In genomic region chr18:59563386-59563785, GRCh38 we compare ENCODE assay signal across 19 cellular contexts.
DNase-seq lines count a peak whose midpoint lies in the region; ATAC-seq and TF ChIP-seq lines count a peak whose summit lies in the region.
"Had no signal": no experiment of that assay in that cellular context is flagged by ENCODE, and none has a peak within 500 bp of the region (broad histone marks: within the 10 kb centered on the region; RNA-seq: fewer than 3 reads in every experiment).

No MANE protein-coding gene starts in this region.

- TF ChIP-seq RAD21 in IMR-90 (IDR thresholded peaks at IDR 0.05; ENCODE audit: low read length), result no peak

- peaks cover 13% of the 10 kb centered on the region for H4K20me1 ChIP-seq in IMR-90 (ENCODE audit: insufficient read depth, low read length)
- no peaks in the 10 kb centered on the region for H4K20me1 ChIP-seq in neural progenitor cell (ENCODE audit: low read depth)
- H4K20me1 ChIP-seq: BLaER1 had no signal

- H3K4me1 ChIP-seq in IMR-90 (ENCODE audit: control insufficient read depth, insufficient read depth, low read length) (peaks cover 12% of the 10 kb centered on the region; the same call in 1 of the 2 replicates), neural progenitor cell (peaks cover 7% of the 10 kb centered on the region)
- H3K4me1 ChIP-seq: A549 had no signal

- H4K91ac ChIP-seq in IMR-90 (ENCODE audit: insufficient read depth, low read depth, low read length), result no peak overlapping the region

- no peak overlapping the region for H2AFZ ChIP-seq in IMR-90 (replicated peaks; ENCODE audit: low read length, poor library complexity)
- H2AFZ ChIP-seq in neural progenitor cell (replicated peaks), result no peak overlapping the region

- no peak overlapping the region for H3K27ac ChIP-seq in IMR-90 (ENCODE audit: insufficient read depth, low read length)
- H3K27ac ChIP-seq in neural progenitor cell, result no peak overlapping the region
- H3K27ac ChIP-seq: 22Rv1, A549, BLaER1 had no signal

- H3K23ac ChIP-seq in IMR-90 (ENCODE audit: low read depth, low read length), result no peak overlapping the region

- no peaks in the 10 kb centered on the region for H3K79me2 ChIP-seq in neural progenitor cell (ENCODE audit: low read depth)

- no peak overlapping the region; the same call in 1 of the 2 replicates for H4K5ac ChIP-seq in IMR-90 (ENCODE audit: low read depth, low read length)

- peaks cover 22% of the 10 kb centered on the region for H3K27me3 Mint-ChIP-seq in neural progenitor cell (ENCODE audit: insufficient read depth, low read depth)
- H3K27me3 Mint-ChIP-seq: CD4-positive, CD25-positive, alpha-beta regulatory T cell had no signal

- no peak for TF ChIP-seq CTCF in IMR-90 (conservative IDR thresholded peaks at IDR 0.05; ENCODE audit: low read depth, low read length)
- TF ChIP-seq CTCF in neural progenitor cell (IDR thresholded peaks at IDR 0.05), result no peak

- no peaks in the 10 kb centered on the region for H3K27me3 ChIP-seq in IMR-90 (ENCODE audit: control insufficient read depth, insufficient read depth, low read length)
- no peaks in the 10 kb centered on the region for H3K27me3 ChIP-seq in neural progenitor cell
- H3K27me3 ChIP-seq: BLaER1 had no signal

- H3K27ac Mint-ChIP-seq in neural progenitor cell, result no peak overlapping the region
- H3K27ac Mint-ChIP-seq: B cell; CD14-positive monocyte; CD4-positive, alpha-beta memory T cell; CD4-positive, CD25-positive, alpha-beta regulatory T cell; CD8-positive, alpha-beta memory T cell had no signal

- no peaks in the 10 kb centered on the region for H3K36me3 Mint-ChIP-seq in neural progenitor cell
- H3K36me3 Mint-ChIP-seq: CD14-positive monocyte; CD4-positive, alpha-beta memory T cell; CD4-positive, CD25-positive, alpha-beta regulatory T cell; CD8-positive, alpha-beta memory T cell had no signal

- no peak overlapping the region for H3K4ac ChIP-seq in IMR-90 (ENCODE audit: low read depth, low read length)

- no peak overlapping the region for H3K4me2 ChIP-seq in IMR-90 (ENCODE audit: low read depth, low read length)
- no peak overlapping the region for H3K4me2 ChIP-seq in neural progenitor cell
- H3K4me2 ChIP-seq: A549, BLaER1 had no signal

- DNase-seq in IMR-90 (no peak), left kidney (ENCODE audit: low read depth, low spot score) (peak; percentile 5), neural progenitor cell (ENCODE audit: low spot score) (no peak), RPMI8226 (no peak)
- DNase-seq: AML-193; C1 segment of cervical spinal cord; CD4-positive, alpha-beta memory T cell; CD4-positive, CD25-positive, alpha-beta regulatory T cell; CD8-positive, alpha-beta memory T cell; COR-L47; DMS79 treated with DMSO at 0.1 percent for 48 hours; GF-D8 had no signal

- intact Hi-C loops in IMR-90 (cut with micrococcal nuclease), result no loop called here

- H3K36me3 ChIP-seq in IMR-90 (ENCODE audit: control insufficient read depth, insufficient read depth, low read length) (no peaks in the 10 kb centered on the region), neural progenitor cell (no peaks in the 10 kb centered on the region)
- H3K36me3 ChIP-seq: BLaER1 had no signal

- CTCF ChIA-PET in IMR-90 (lab: Yijun Ruan, JAX), result no interaction called here

- no peaks in the 10 kb centered on the region for H3K9me3 ChIP-seq in IMR-90 (ENCODE audit: control insufficient read depth, insufficient read depth, low read length)
- H3K9me3 ChIP-seq in neural progenitor cell (ENCODE audit: low read depth), result no peaks in the 10 kb centered on the region
- H3K9me3 ChIP-seq: A549 had no signal

- BruUV-seq in IMR-90 (replicated peaks; lab: Mats Ljungman, UMichigan), result no TSS peak

- H3K79me1 ChIP-seq in IMR-90 (ENCODE audit: low read depth in 1 of 2, low read length in 2 of 2), result peaks cover 30 to 59% of the 10 kb centered on the region in 2 experiments

- POLR2A ChIA-PET in IMR-90 (lab: Charles Lee; ENCODE audit: unreplicated experiment), result no interaction called here

- no peak overlapping the region for H3K14ac ChIP-seq in IMR-90 (replicated peaks; ENCODE audit: low read depth, low read length)

- H3F3A ChIP-seq in neural progenitor cell (ENCODE audit: low read depth), result no peaks in the 10 kb centered on the region

- dilution Hi-C loops in IMR-90 (cut with HindIII; ENCODE audit: low sequenced_read_pairs, unreplicated experiment), result no loop called here

- H4K8ac ChIP-seq in IMR-90 (ENCODE audit: low read depth in 2 of 2, low read length in 2 of 2), result no peak overlapping the region

- H2BK20ac ChIP-seq in IMR-90 (ENCODE audit: low read depth, low read length), result 0 out of 2 replicates have a peak overlapping the region, but pooled peaks have one; percentile 9

- H3K4me3 Mint-ChIP-seq in neural progenitor cell, result peak overlapping the region; percentile 3
- H3K4me3 Mint-ChIP-seq: B cell; CD14-positive monocyte; CD4-positive, alpha-beta memory T cell; CD4-positive, CD25-positive, alpha-beta regulatory T cell; CD8-positive, alpha-beta memory T cell had no signal

- no peak overlapping the region for H3K56ac ChIP-seq in IMR-90 (ENCODE audit: extremely low read depth, insufficient read depth, low read length)

- H3K18ac ChIP-seq in IMR-90 (ENCODE audit: low read depth, low read length), result peak overlapping the region; percentile 22; the same call in 1 of the 2 replicates

- no peak for TF ChIP-seq POLR2A in IMR-90 (IDR thresholded peaks at IDR 0.05; ENCODE audit: low read depth, low read length)

- no CpG with 5 or more reads among the region's 2 CpGs for WGBS in IMR-90 (ENCODE audit: extremely low coverage in 2 of 2, insufficient read length in 1 of 2), 2 experiments

- peaks cover 4% of the 10 kb centered on the region; the same call in 1 of the 2 replicates for H3K9me1 ChIP-seq in IMR-90 (ENCODE audit: insufficient read depth, low read length)

- in situ Hi-C loops in IMR-90 (cut with MboI; ENCODE audit: low sequenced_read_pairs), result no loop called here

- H3K9me3 Mint-ChIP-seq in neural progenitor cell, result peaks cover 7% of the 10 kb centered on the region

- H2BK15ac ChIP-seq in IMR-90 (ENCODE audit: low read depth, low read length), result no peak overlapping the region

- no peak overlapping the region for H2AK5ac ChIP-seq in IMR-90 (ENCODE audit: low read depth, low read length)

- no peak overlapping the region for H2AK9ac ChIP-seq in IMR-90 (replicated peaks; ENCODE audit: low read depth, low read length, poor library complexity)

- ATAC-seq in IMR-90 (ENCODE audit: low read depth) (no peak), HG03432 (IDR thresholded peaks at IDR 0.05; ENCODE audit: unreplicated experiment) (no peak), GM19023 (IDR thresholded peaks at IDR 0.05; ENCODE audit: unreplicated experiment) (no peak)
- ATAC-seq: A549 had no signal

- H2BK120ac ChIP-seq in IMR-90 (ENCODE audit: low read depth, low read length), result no peak overlapping the region

- H3K4me1 Mint-ChIP-seq in neural progenitor cell, result peaks cover 21% of the 10 kb centered on the region
- H3K4me1 Mint-ChIP-seq: B cell; CD14-positive monocyte; CD4-positive, alpha-beta memory T cell; CD4-positive, CD25-positive, alpha-beta regulatory T cell; CD8-positive, alpha-beta memory T cell had no signal

- no peak overlapping the region for H3K9ac ChIP-seq in IMR-90 (ENCODE audit: low read depth, low read length)
- no peak overlapping the region for H3K9ac ChIP-seq in neural progenitor cell
- H3K9ac ChIP-seq: BLaER1 had no signal

- H3K4me3 ChIP-seq in IMR-90 (ENCODE audit: insufficient read depth, low read depth, low read length) (no peak overlapping the region), neural progenitor cell (no peak overlapping the region)
- H3K4me3 ChIP-seq: A549, BLaER1 had no signal

- no peak overlapping the region for H2BK5ac ChIP-seq in IMR-90 (ENCODE audit: low read depth, low read length, poor library complexity, severe bottlenecking)

TF ChIP-seq in IMR-90, 13 proteins besides CTCF, POLR2A, EP300 and RAD21:
- TF ChIP-seq RCOR1 (IDR thresholded peaks at IDR 0.05; ENCODE audit: insufficient replicate concordance, low read length) (no peak), MAZ (IDR thresholded peaks at IDR 0.05; ENCODE audit: borderline replicate concordance, low read depth, low read length) (no peak), USF2 (IDR thresholded peaks at IDR 0.05; ENCODE audit: low read depth, low read length) (no peak), NFE2L2 (IDR thresholded peaks at IDR 0.05; ENCODE audit: low read depth, low read length) (no peak), MAFK (IDR thresholded peaks at IDR 0.05; ENCODE audit: low read depth, low read length) (no peak), BHLHE40 (IDR thresholded peaks at IDR 0.05; ENCODE audit: low read depth, low read length) (no peak), FOS (IDR thresholded peaks at IDR 0.05; ENCODE audit: low read depth, low read length) (no peak), MXI1 (IDR thresholded peaks at IDR 0.05; ENCODE audit: borderline replicate concordance, low read depth, low read length) (no peak)
